In the genomic region with DNA sequence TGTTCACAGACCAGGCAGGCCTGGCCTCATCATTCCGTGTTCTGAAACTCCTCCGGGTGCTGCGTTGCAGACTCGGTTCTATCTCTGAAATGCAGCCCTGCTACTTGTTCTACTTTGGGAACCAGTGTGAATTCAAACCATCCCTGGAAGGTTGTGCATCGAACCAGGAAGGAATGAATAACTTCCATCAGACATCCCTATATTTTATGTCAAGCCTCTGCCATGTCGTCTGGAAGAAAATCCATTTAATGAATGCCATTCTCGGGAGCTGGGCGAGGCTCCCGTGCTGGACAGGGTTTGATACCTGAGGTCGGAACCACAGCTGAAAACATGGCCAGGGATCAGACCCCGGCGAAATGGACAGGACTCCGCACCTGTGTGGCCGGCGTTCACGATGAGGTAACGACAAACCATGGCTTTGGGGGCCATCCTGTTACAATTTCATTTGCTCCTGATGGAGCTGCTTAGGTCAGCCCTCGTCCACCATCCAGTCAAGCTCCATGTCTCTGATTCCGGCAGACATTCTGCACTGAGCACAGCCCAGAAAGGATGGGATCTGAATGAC, we compare ENCODE assay signal across 3 cellular contexts.
"Had no signal": no experiment of that assay in that cellular context is flagged by ENCODE, and none has a peak within 500 bp of the region (broad histone marks: within the 10 kb centered on the region; RNA-seq: fewer than 3 reads in every experiment).

No MANE protein-coding gene starts in this region.

- ATAC-seq: GM12878 had no signal

- DNase-seq: GDM1, GF-D8 had no signal

- H3K4me3 ChIP-seq: GM12878 had no signal
